ENCODE assay signal across 8 cellular contexts in genomic region chr5:57650360-57651069, GRCh38.
A peak's percentile ranks its signal among the peaks of the same experiment; 100 is the strongest.
DNase-seq lines count a peak whose midpoint lies in the region; ATAC-seq and TF ChIP-seq lines count a peak whose summit lies in the region.

No MANE protein-coding gene starts in this region.

- no peaks in the 10 kb centered on the region for H3K9me3 ChIP-seq in mucosa of descending colon

- H3K36me3 ChIP-seq in mucosa of descending colon (ENCODE audit: low read depth): no peaks in the 10 kb centered on the region

- intact Hi-C loops in dorsolateral prefrontal cortex (cut with DNase I) (loop anchor here in 1 of 2 donors (5.0 kb wide), 1 partner anchor 42 kb away; no protein-coding TSS in a partner anchor), mucosa of descending colon (cut with DNase I, micrococcal nuclease) (loop anchor here in 1 of 2 donors (2.0 kb wide), 1 partner anchor 812 kb away; no protein-coding TSS in a partner anchor)

- H3K4me1 ChIP-seq in mucosa of descending colon (ENCODE audit: low read depth): no peaks in the 10 kb centered on the region

- no peak overlapping the region for H3K27ac ChIP-seq in dorsolateral prefrontal cortex

- ATAC-seq in GM19395 (IDR thresholded peaks at IDR 0.05; ENCODE audit: unreplicated experiment) (peak; percentile 95), HG03280 (IDR thresholded peaks at IDR 0.05; ENCODE audit: unreplicated experiment) (peak; percentile 97), mucosa of descending colon (peak; percentile 91)
- ATAC-seq in activated CD4-positive, CD25-positive, alpha-beta regulatory T cell treated with anti-CD3 and anti-CD28 coated beads, Interleukin-2, amount 50 U/mL, for 24 hours: no peak

- DNase-seq in ELF-1 (ENCODE audit: low read depth, low spot score) (peak; percentile 89), OCI-M1 (lab: John Stamatoyannopoulos, UW) (peak; percentile 64), dorsolateral prefrontal cortex (no peak), mucosa of descending colon (peak in 1 of 3 donors; percentile 54), NCI-H1105 (lab: John Stamatoyannopoulos, UW) (no peak)

- no peaks in the 10 kb centered on the region for H3K27me3 ChIP-seq in dorsolateral prefrontal cortex

- TF ChIP-seq CTCF in dorsolateral prefrontal cortex (IDR thresholded peaks at IDR 0.05 in 54 of 56, conservative IDR thresholded peaks at IDR 0.05 in 2 of 56; ENCODE audit: low read depth in 1 of 56, partially characterized antibody in 56 of 56): peak in 51 of 56 donors; percentile 15 to 57 (median 40)
- peak; percentile 50 for TF ChIP-seq CTCF in mucosa of descending colon (IDR thresholded peaks at IDR 0.05)

- H3K4me3 ChIP-seq in dorsolateral prefrontal cortex (no peak overlapping the region), mucosa of descending colon (no peak overlapping the region)

Comparison
In these comparisons a context has a peak if more than half of its experiments do, and no peak if none do; other contexts are left out.
1. DNase-seq: peak in ELF-1 (single experiment) and OCI-M1 (single experiment); none in dorsolateral prefrontal cortex (0 of 10) and NCI-H1105 (single experiment).
2. ATAC-seq: peak in GM19395 (single experiment), HG03280 (single experiment) and mucosa of descending colon (single experiment); none in activated CD4-positive, CD25-positive, alpha-beta regulatory T cell treated with anti-CD3 and anti-CD28 coated beads, Interleukin-2, amount 50 U/mL, for 24 hours (0 of 2).